In genomic region chr2:45653584-45653983, GRCh38 we compare ENCODE assay signal across 13 cellular contexts. TPM values are rescaled to one million over a fixed set of nuclear protein-coding genes. Genes with fewer than 3 reads are reported as not detected.
A peak's percentile ranks its signal among the peaks of the same experiment; 100 is the strongest.
DNase-seq lines count a peak whose midpoint lies in the region; ATAC-seq and TF ChIP-seq lines count a peak whose summit lies in the region.
"Had no signal": no experiment of that assay in that cellular context is flagged by ENCODE, and none has a peak within 500 bp of the region (broad histone marks: within the 10 kb centered on the region; RNA-seq: fewer than 3 reads in every experiment).

No MANE protein-coding gene starts in this region.

- no peak for ATAC-seq in CD4-positive, CD25-positive, alpha-beta regulatory T cell (ENCODE audit: low read depth in 2 of 2)
- no peak for ATAC-seq in natural killer cell
- ATAC-seq in GM21786 (IDR thresholded peaks at IDR 0.05; ENCODE audit: unreplicated experiment): no peak

- no peak overlapping the region for H3K27ac ChIP-seq in CD4-positive, CD25-positive, alpha-beta regulatory T cell (ENCODE audit: insufficient read depth, low read length, poor library complexity, severe bottlenecking)

- H3K9me3 Mint-ChIP-seq in CD4-positive, CD25-positive, alpha-beta regulatory T cell: peaks cover 0 to 3% (median 0%) of the 10 kb centered on the region in 7 donors
- H3K9me3 Mint-ChIP-seq in natural killer cell: no peaks in the 10 kb centered on the region
- H3K9me3 Mint-ChIP-seq in activated naive CD4-positive, alpha-beta T cell treated with anti-CD3 and anti-CD28 coated beads, Interleukin-2, amount 10 ng/mL, durations not matched to agents 7 days and 5 days: no peaks in the 10 kb centered on the region
- H3K9me3 Mint-ChIP-seq: activated naive CD4-positive, alpha-beta T cell treated with anti-CD3 and anti-CD28 coated beads, Interleukin-2, amount 50 U/mL, for 24 hours had no signal

- no peaks in the 10 kb centered on the region for H3K9me2 ChIP-seq in Loucy (replicated peaks; ENCODE audit: low read depth, low read length)

- DNase-seq in CD4-positive, CD25-positive, alpha-beta regulatory T cell: no peak
- DNase-seq in choroid plexus epithelial cell (ENCODE audit: low read depth) (peak; percentile 21), natural killer cell (no peak), nucleus accumbens (lab: John Stamatoyannopoulos, UW) (no peak), NCI-H2196 (lab: John Stamatoyannopoulos, UW; ENCODE audit: unreplicated experiment) (no peak)
- no peak for DNase-seq in activated naive CD4-positive, alpha-beta T cell treated with anti-CD3 and anti-CD28 coated beads, Interleukin-2, amount 10 ng/mL, durations not matched to agents 7 days and 5 days
- DNase-seq: hypothalamus; NCI-H1092 treated with DMSO at 0.1 percent for 48 hours; NK-92 treated with Interleukin-12 subunit alpha and Interleukin-12 subunit beta, amount 100 ng/mL, for 24 hours; stimulated activated CD8-positive, alpha-beta memory T cell treated with anti-CD3 and anti-CD28 coated beads, Interleukin-4, amount 100 ng/mL, for 48 hours had no signal

- H3K27me3 ChIP-seq in CD4-positive, CD25-positive, alpha-beta regulatory T cell (ENCODE audit: control insufficient read depth, insufficient read depth, low read length): no peaks in the 10 kb centered on the region
- H3K27me3 ChIP-seq in Loucy (ENCODE audit: insufficient read depth, low read length, poor library complexity, severe bottlenecking): no peaks in the 10 kb centered on the region

- TF ChIP-seq CTCF in Loucy (conservative IDR thresholded peaks at IDR 0.05; ENCODE audit: low read length): no peak
- TF ChIP-seq CTCF in choroid plexus epithelial cell (conservative IDR thresholded peaks at IDR 0.05; ENCODE audit: low read depth, low read length): no peak
- TF ChIP-seq CTCF in natural killer cell (IDR thresholded peaks at IDR 0.05): no peak

- H3K4me1 Mint-ChIP-seq in CD4-positive, CD25-positive, alpha-beta regulatory T cell: peaks cover 8 to 29% (median 22%) of the 10 kb centered on the region in 4 donors
- H3K4me1 Mint-ChIP-seq in natural killer cell: peaks cover 28 to 35% of the 10 kb centered on the region in 2 donors
- H3K4me1 Mint-ChIP-seq in activated naive CD4-positive, alpha-beta T cell treated with anti-CD3 and anti-CD28 coated beads, Interleukin-2, amount 10 ng/mL, durations not matched to agents 7 days and 5 days: peaks cover 23% of the 10 kb centered on the region

- peak overlapping the region in 2 of 4 donors; percentile 67 to 94 for H3K4me3 Mint-ChIP-seq in CD4-positive, CD25-positive, alpha-beta regulatory T cell
- H3K4me3 Mint-ChIP-seq in natural killer cell: peak overlapping the region; percentile 87
- no peak overlapping the region for H3K4me3 Mint-ChIP-seq in activated naive CD4-positive, alpha-beta T cell treated with anti-CD3 and anti-CD28 coated beads, Interleukin-2, amount 10 ng/mL, durations not matched to agents 7 days and 5 days

- H3K9me3 ChIP-seq in CD4-positive, CD25-positive, alpha-beta regulatory T cell (ENCODE audit: control insufficient read depth in 2 of 2, low read length in 2 of 2): no peaks in the 10 kb centered on the region
- no peaks in the 10 kb centered on the region for H3K9me3 ChIP-seq in Loucy (ENCODE audit: insufficient read depth, low read depth, low read length)

- H3K4me2 ChIP-seq in Loucy (ENCODE audit: low read depth, low read length, poor library complexity, severe bottlenecking): peak overlapping the region; percentile 84

- H4K20me1 ChIP-seq in Loucy (ENCODE audit: insufficient read depth, low read length, poor library complexity, severe bottlenecking): peaks cover 13% of the 10 kb centered on the region

- no peaks in the 10 kb centered on the region for H3F3A ChIP-seq in Loucy (ENCODE audit: low read depth)

- H3K79me2 ChIP-seq in Loucy (ENCODE audit: insufficient read depth, low read length): peaks cover 77% of the 10 kb centered on the region

- H3K36me3 ChIP-seq in CD4-positive, CD25-positive, alpha-beta regulatory T cell (ENCODE audit: control insufficient read depth, insufficient read depth, low read length): no peaks in the 10 kb centered on the region
- no peaks in the 10 kb centered on the region for H3K36me3 ChIP-seq in Loucy (ENCODE audit: insufficient read depth, low read length)

- H3K4me3 ChIP-seq in CD4-positive, CD25-positive, alpha-beta regulatory T cell (ENCODE audit: low read depth, low read length): peak overlapping the region; percentile 0
- H3K4me3 ChIP-seq in Loucy (ENCODE audit: low read length, poor library complexity, severe bottlenecking) (peak overlapping the region; percentile 95), choroid plexus epithelial cell (ENCODE audit: low read depth, low read length) (no peak overlapping the region)

- peak overlapping the region; percentile 87 for H3K9ac ChIP-seq in Loucy (ENCODE audit: low read depth, low read length, poor library complexity, severe bottlenecking)

- no peaks in the 10 kb centered on the region for H3K36me3 Mint-ChIP-seq in CD4-positive, CD25-positive, alpha-beta regulatory T cell
- no peaks in the 10 kb centered on the region for H3K36me3 Mint-ChIP-seq in natural killer cell
- peaks cover 1% of the 10 kb centered on the region for H3K36me3 Mint-ChIP-seq in activated naive CD4-positive, alpha-beta T cell treated with anti-CD3 and anti-CD28 coated beads, Interleukin-2, amount 10 ng/mL, durations not matched to agents 7 days and 5 days
- H3K36me3 Mint-ChIP-seq: activated naive CD4-positive, alpha-beta T cell treated with anti-CD3 and anti-CD28 coated beads, Interleukin-2, amount 50 U/mL, for 24 hours had no signal

- peaks cover 35% of the 10 kb centered on the region for H3K27me3 Mint-ChIP-seq in CD4-positive, CD25-positive, alpha-beta regulatory T cell
- no peaks in the 10 kb centered on the region for H3K27me3 Mint-ChIP-seq in natural killer cell (ENCODE audit: low read depth in 2 of 2)
- H3K27me3 Mint-ChIP-seq in activated naive CD4-positive, alpha-beta T cell treated with anti-CD3 and anti-CD28 coated beads, Interleukin-2, amount 10 ng/mL, durations not matched to agents 7 days and 5 days: peaks cover 31% of the 10 kb centered on the region
- H3K27me3 Mint-ChIP-seq: activated naive CD4-positive, alpha-beta T cell treated with anti-CD3 and anti-CD28 coated beads, Interleukin-2, amount 50 U/mL, for 24 hours had no signal

- CTCF ChIA-PET in activated naive CD4-positive, alpha-beta T cell treated with anti-CD3 and anti-CD28 coated beads, Interleukin-2, amount 10 ng/mL, durations not matched to agents 7 days and 5 days (lab: Charles Lee): interaction anchor here (0.6 to 1.6 kb wide), 3 partner anchors 9 to 282 kb away, joined by 3 to 4 read pairs (median 3); no protein-coding TSS in a partner anchor

- peaks cover 29% of the 10 kb centered on the region for H3K4me1 ChIP-seq in CD4-positive, CD25-positive, alpha-beta regulatory T cell (ENCODE audit: control insufficient read depth, insufficient read depth, low read length, poor library complexity, severe bottlenecking)
- peaks cover 64% of the 10 kb centered on the region for H3K4me1 ChIP-seq in Loucy (ENCODE audit: insufficient read depth, low read length, poor library complexity, severe bottlenecking)

- peak overlapping the region in 1 of 3 donors; percentile 58 for H3K27ac Mint-ChIP-seq in CD4-positive, CD25-positive, alpha-beta regulatory T cell
- no peak overlapping the region for H3K27ac Mint-ChIP-seq in natural killer cell
- H3K27ac Mint-ChIP-seq in activated naive CD4-positive, alpha-beta T cell treated with anti-CD3 and anti-CD28 coated beads, Interleukin-2, amount 10 ng/mL, durations not matched to agents 7 days and 5 days: no peak overlapping the region

- intact Hi-C loops in natural killer cell (cut with micrococcal nuclease): no loop called here

- no peak overlapping the region for H2AFZ ChIP-seq in Loucy (ENCODE audit: low read length)

RNA-seq across cellular contexts. Expression of gene PRKCE, which starts 2.1 kb away (rescaled TPM):
- 16.5 TPM for total RNA-seq in CD4-positive, CD25-positive, alpha-beta regulatory T cell
- 1 to 10 TPM in 3 of 4 donors, under 1 TPM in 1; 0.78 to 1.9 (median 1.2) TPM for polyA plus RNA-seq in CD4-positive, CD25-positive, alpha-beta regulatory T cell
- 10 to 100 TPM; 35.2 to 42.1 (median 38.6) TPM for total RNA-seq in natural killer cell

RNA-seq across cellular contexts. Expression of gene SRBD1, which starts 42.5 kb away (rescaled TPM):
- total RNA-seq in CD4-positive, CD25-positive, alpha-beta regulatory T cell: 18.2 TPM
- polyA plus RNA-seq in CD4-positive, CD25-positive, alpha-beta regulatory T cell: 10 to 100 TPM in 1 of 4 donors, 1 to 10 TPM in 3; 7.4 to 11.5 (median 9.1) TPM
- 10 to 100 TPM; 34.5 to 40.0 (median 38.8) TPM for total RNA-seq in natural killer cell
